Comparison of ENCODE assay signal across 9 cellular contexts in the genomic region with DNA sequence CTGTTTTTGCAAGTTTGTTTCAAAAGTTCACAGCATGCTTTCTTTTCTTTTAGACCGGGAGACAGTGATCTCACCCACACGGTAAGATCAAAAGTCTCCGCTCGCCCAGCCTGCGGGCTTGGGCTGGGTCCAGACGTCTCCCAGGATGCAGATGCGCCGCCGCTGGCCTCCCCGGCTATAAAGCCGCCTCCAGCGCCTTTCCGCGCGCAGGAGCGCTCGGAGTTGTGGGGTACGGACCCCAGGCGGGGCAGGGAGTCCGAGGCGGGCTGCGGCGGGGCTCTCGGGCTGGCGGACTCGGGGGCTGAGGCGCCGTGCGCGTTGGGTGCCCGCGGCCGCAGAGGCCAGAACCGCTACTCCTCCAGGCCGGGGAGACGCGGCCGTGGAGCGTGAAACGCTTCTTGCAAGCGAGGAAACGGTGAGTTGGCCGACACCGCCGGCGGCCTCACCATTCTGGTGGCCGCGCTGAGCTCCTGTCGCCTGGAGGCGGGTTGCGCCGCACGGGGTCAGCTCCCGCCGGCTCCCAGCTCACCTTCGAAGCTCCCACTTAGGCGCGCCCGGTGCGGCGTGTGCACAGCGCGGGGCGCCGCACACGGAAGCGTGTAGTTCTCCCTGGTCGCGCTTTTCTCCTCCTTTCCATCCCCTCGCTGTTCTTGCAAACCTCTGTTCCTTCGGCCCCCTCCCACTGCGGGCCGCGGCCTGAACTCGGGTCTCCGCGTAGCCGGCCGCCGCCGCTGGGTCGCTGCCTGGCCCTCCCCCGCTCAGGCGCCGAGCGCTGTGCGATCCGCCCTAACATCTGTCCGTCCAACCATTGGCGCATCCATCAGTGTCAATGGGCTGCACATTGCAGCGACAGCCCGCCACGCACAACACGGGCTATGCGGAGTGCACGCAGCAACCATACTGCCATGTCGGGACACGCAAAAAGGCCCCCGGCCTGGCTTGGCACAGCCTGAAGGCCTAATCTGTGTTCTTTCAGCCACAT. TPM values are rescaled to one million over a fixed set of nuclear protein-coding genes. Genes with fewer than 3 reads are reported as not detected.
DNase-seq lines count a peak whose midpoint lies in the region; ATAC-seq, FAIRE-seq and TF ChIP-seq lines count a peak whose summit lies in the region.
"Had no signal": no experiment of that assay in that cellular context is flagged by ENCODE, and none has a peak within 500 bp of the region (broad histone marks: within the 10 kb centered on the region; RNA-seq: fewer than 3 reads in every experiment).

No MANE protein-coding gene starts in this region.

- H3K9ac ChIP-seq in astrocyte (ENCODE audit: low read length) (peak overlapping the region; percentile 90), smooth muscle cell (ENCODE audit: low read depth) (peak overlapping the region; percentile 82)

- TF ChIP-seq CTCF in astrocyte (IDR thresholded peaks at IDR 0.05; ENCODE audit: insufficient read depth, low read depth, low read length) = no peak
- TF ChIP-seq CTCF in smooth muscle cell (IDR thresholded peaks at IDR 0.05; ENCODE audit: borderline replicate concordance, insufficient read depth, poor library complexity, severe bottlenecking) = no peak

- H3K4me2 ChIP-seq in astrocyte (ENCODE audit: low read length) (peak overlapping the region; percentile 96), smooth muscle cell (peak overlapping the region; percentile 92)

- no peaks in the 10 kb centered on the region for H3K36me3 Mint-ChIP-seq in astrocyte (ENCODE audit: low read depth, unreplicated experiment)

- WGBS in smooth muscle cell (ENCODE audit: low lambda C conversion rate) = 1% methylated on average over 94 of the region's 99 CpGs

- no peaks in the 10 kb centered on the region for H3K9me3 Mint-ChIP-seq in astrocyte (ENCODE audit: unreplicated experiment)

- H3K27me3 ChIP-seq in astrocyte (ENCODE audit: insufficient read depth, low read length) = peaks cover 36% of the 10 kb centered on the region
- H3K27me3 ChIP-seq in smooth muscle cell (ENCODE audit: low read depth) = no peaks in the 10 kb centered on the region

- FAIRE-seq in astrocyte (lab: Jason Lieb, UNC) = no peak
- FAIRE-seq: endometrium had no signal

- ATAC-seq in GM18520 (IDR thresholded peaks at IDR 0.05; ENCODE audit: unreplicated experiment) = no peak

- peak overlapping the region; percentile 90 for H3K27ac Mint-ChIP-seq in astrocyte (ENCODE audit: unreplicated experiment)

- peak overlapping the region; percentile 97 for H3K4me3 Mint-ChIP-seq in astrocyte (ENCODE audit: unreplicated experiment)

- H3K4me1 Mint-ChIP-seq in astrocyte (ENCODE audit: low read depth, unreplicated experiment) = peaks cover 21% of the 10 kb centered on the region

- H2AFZ ChIP-seq in astrocyte (ENCODE audit: low read depth, low read length) (peak overlapping the region; percentile 67), smooth muscle cell (ENCODE audit: low read depth) (no peak overlapping the region)

- peak; percentile 30 for DNase-seq in stimulated activated CD4-positive, alpha-beta T cell treated with anti-CD3 and anti-CD28 coated beads, Interleukin-15, amount 100 ng/mL, for 24 hours
- no peak for DNase-seq in stimulated activated CD4-positive, alpha-beta T cell treated with anti-CD3 and anti-CD28 coated beads, Interleukin-1b, Interleukin-23, amount 100 ng/mL, for 48 hours
- DNase-seq in astrocyte (ENCODE audit: low read depth) = peak; percentile 60
- peak; percentile 29 for DNase-seq in iPS-NIHi11 (ENCODE audit: low spot score)
- no peak for DNase-seq in smooth muscle cell (lab: John Stamatoyannopoulos, UW; ENCODE audit: unreplicated experiment)
- DNase-seq in KG1 (lab: John Stamatoyannopoulos, UW) = no peak
- DNase-seq in SIG-M5 treated with dmso at 0.1 percent for 504 hours (lab: John Stamatoyannopoulos, UW; ENCODE audit: unreplicated experiment) = no peak

- H3F3A ChIP-seq in smooth muscle cell (ENCODE audit: low read depth) = peaks cover 8% of the 10 kb centered on the region

- H4K20me1 ChIP-seq in astrocyte (ENCODE audit: insufficient read depth, low read length) (peaks cover 63% of the 10 kb centered on the region), smooth muscle cell (ENCODE audit: low read depth) (peaks cover 24% of the 10 kb centered on the region)

- H3K9me3 ChIP-seq in astrocyte (ENCODE audit: insufficient read depth, low read depth, low read length) (no peaks in the 10 kb centered on the region), smooth muscle cell (replicated peaks; ENCODE audit: low read depth) (no peaks in the 10 kb centered on the region)

- peak overlapping the region; percentile 82 for H3K4me3 ChIP-seq in astrocyte (ENCODE audit: insufficient read depth, low read depth, low read length)
- H3K4me3 ChIP-seq in smooth muscle cell = peak overlapping the region; percentile 94

- H3K79me2 ChIP-seq in astrocyte (ENCODE audit: insufficient read depth, low read length) = peaks cover 48% of the 10 kb centered on the region
- H3K79me2 ChIP-seq in smooth muscle cell (ENCODE audit: low read depth) = peaks cover 54% of the 10 kb centered on the region

- peaks cover 31% of the 10 kb centered on the region for H3K4me1 ChIP-seq in astrocyte (ENCODE audit: insufficient read depth, low read length)
- H3K4me1 ChIP-seq in smooth muscle cell (ENCODE audit: low read depth) = peaks cover 38% of the 10 kb centered on the region

- H3K27me3 Mint-ChIP-seq in astrocyte (ENCODE audit: low read depth, unreplicated experiment) = peaks cover 40% of the 10 kb centered on the region

- no peaks in the 10 kb centered on the region for H3K36me3 ChIP-seq in astrocyte (ENCODE audit: insufficient read depth, low read length)
- H3K36me3 ChIP-seq in smooth muscle cell (ENCODE audit: low read depth) = no peaks in the 10 kb centered on the region

- peak overlapping the region; percentile 74 for H3K27ac ChIP-seq in astrocyte (ENCODE audit: low read depth, low read length)
- H3K27ac ChIP-seq in smooth muscle cell (ENCODE audit: low read depth) = peak overlapping the region; percentile 84

RNA-seq across cellular contexts. Expression of gene TSHZ3, which starts 2.3 kb away (rescaled TPM):
- total RNA-seq in astrocyte (6.1 and 7.9 TPM in 2 replicates), smooth muscle cell (19.6 and 23.7 TPM in 2 replicates)
- 20.5 and 21.8 TPM in 2 replicates for polyA plus RNA-seq in smooth muscle cell

Comparison
In these comparisons a context has a peak if more than half of its experiments do, and no peak if none do; other contexts are left out.
1. DNase-seq: peak in stimulated activated CD4-positive, alpha-beta T cell treated with anti-CD3 and anti-CD28 coated beads, Interleukin-15, amount 100 ng/mL, for 24 hours (single experiment), astrocyte (single experiment) and iPS-NIHi11 (single experiment); none in stimulated activated CD4-positive, alpha-beta T cell treated with anti-CD3 and anti-CD28 coated beads, Interleukin-1b, Interleukin-23, amount 100 ng/mL, for 48 hours (single experiment), smooth muscle cell (single experiment), KG1 (single experiment) and SIG-M5 treated with dmso at 0.1 percent for 504 hours (single experiment).